13 cellular contexts compared by ENCODE assay signal in the genomic region with DNA sequence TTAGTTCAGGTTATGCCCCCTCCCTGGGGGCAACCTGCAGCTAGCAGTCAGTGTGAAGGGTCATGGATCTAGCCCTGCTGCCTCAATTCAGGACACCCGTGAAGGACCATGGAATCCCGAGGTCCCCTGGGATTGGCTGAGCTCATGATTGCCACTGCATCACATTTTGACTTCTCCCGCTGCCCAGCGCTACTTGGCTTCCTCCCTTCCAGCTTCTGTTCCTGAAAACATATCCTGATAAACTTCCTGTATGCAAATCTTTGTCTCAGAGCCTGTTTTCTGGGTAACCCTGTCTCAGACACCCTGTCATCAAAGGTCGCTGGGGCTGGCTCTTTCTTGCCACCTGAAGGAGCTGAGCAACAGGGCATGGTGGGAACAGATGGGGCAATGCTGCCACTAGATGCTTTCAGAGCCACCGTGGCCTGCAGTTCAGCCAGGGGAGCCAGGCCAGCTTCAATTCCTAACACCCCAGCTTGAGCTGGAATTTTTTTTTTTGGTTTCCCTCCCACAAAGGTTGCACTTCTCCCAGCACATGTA.
"Had no signal": no experiment of that assay in that cellular context is flagged by ENCODE, and none has a peak within 500 bp of the region (broad histone marks: within the 10 kb centered on the region; RNA-seq: fewer than 3 reads in every experiment).

No MANE protein-coding gene starts in this region.

- H3K4me3 Mint-ChIP-seq: activated naive CD4-positive, alpha-beta T cell treated with anti-CD3 and anti-CD28 coated beads, Interleukin-2, amount 50 U/mL, for 24 hours; natural killer cell treated with Interleukin-12 subunit alpha and Interleukin-12 subunit beta and Interleukin-15 and Interleukin-18, amount 100 ng/mL, for 72 hours; T-helper 1 cell treated with Interleukin-12 subunit alpha and Interleukin-12 subunit beta and Interleukin-4 antibody, amounts not matched to agents 30 μg/mL and 1 μg/mL, for 36 hours had no signal

- H3K4me3 ChIP-seq: heart left ventricle, sigmoid colon, upper lobe of left lung had no signal

- H3K9me3 Mint-ChIP-seq: activated naive CD4-positive, alpha-beta T cell treated with anti-CD3 and anti-CD28 coated beads, Interleukin-2, amount 50 U/mL, for 24 hours; natural killer cell treated with Interleukin-12 subunit alpha and Interleukin-12 subunit beta and Interleukin-15 and Interleukin-18, amount 100 ng/mL, for 72 hours; T-helper 1 cell treated with Interleukin-12 subunit alpha and Interleukin-12 subunit beta and Interleukin-4 antibody, amounts not matched to agents 30 μg/mL and 1 μg/mL, for 36 hours had no signal

- H3K36me3 ChIP-seq: heart left ventricle, sigmoid colon, upper lobe of left lung had no signal

- H3K27ac ChIP-seq: heart left ventricle, sigmoid colon, upper lobe of left lung had no signal

- DNase-seq: activated T-cell treated with anti-CD3 and anti-CD28 coated beads, Interleukin-2, amount 50 U/mL, for 1 hour; foreskin melanocyte; mammary epithelial cell; sigmoid colon; stimulated activated CD4-positive, alpha-beta T cell treated with anti-CD3 and anti-CD28 coated beads, Interleukin-2, amount 100 ng/mL, for 24 hours; stimulated activated naive CD4-positive, alpha-beta T cell treated with Interleukin-2 at 50 U/mL for 16 hours; upper lobe of left lung had no signal

- H3K9me3 ChIP-seq: heart left ventricle, sigmoid colon, upper lobe of left lung had no signal

- H3K27ac Mint-ChIP-seq: activated naive CD4-positive, alpha-beta T cell treated with anti-CD3 and anti-CD28 coated beads, Interleukin-2, amount 50 U/mL, for 24 hours; natural killer cell treated with Interleukin-12 subunit alpha and Interleukin-12 subunit beta and Interleukin-15 and Interleukin-18, amount 100 ng/mL, for 72 hours; T-helper 1 cell treated with Interleukin-12 subunit alpha and Interleukin-12 subunit beta and Interleukin-4 antibody, amounts not matched to agents 30 μg/mL and 1 μg/mL, for 36 hours had no signal

- H3K27me3 ChIP-seq: heart left ventricle, sigmoid colon, upper lobe of left lung had no signal

- FAIRE-seq: islet of Langerhans had no signal

- H3K36me3 Mint-ChIP-seq: activated naive CD4-positive, alpha-beta T cell treated with anti-CD3 and anti-CD28 coated beads, Interleukin-2, amount 50 U/mL, for 24 hours; brain; natural killer cell treated with Interleukin-12 subunit alpha and Interleukin-12 subunit beta and Interleukin-15 and Interleukin-18, amount 100 ng/mL, for 72 hours had no signal

- H3K4me1 Mint-ChIP-seq: activated naive CD4-positive, alpha-beta T cell treated with anti-CD3 and anti-CD28 coated beads, Interleukin-2, amount 50 U/mL, for 24 hours had no signal
